11 cellular contexts compared by ENCODE assay signal in genomic region chr9:20551835-20552234, GRCh38.
A peak's percentile ranks its signal among the peaks of the same experiment; 100 is the strongest.
DNase-seq lines count a peak whose midpoint lies in the region; ATAC-seq and TF ChIP-seq lines count a peak whose summit lies in the region.
"Had no signal": no experiment of that assay in that cellular context is flagged by ENCODE, and none has a peak within 500 bp of the region (broad histone marks: within the 10 kb centered on the region; RNA-seq: fewer than 3 reads in every experiment).

No MANE protein-coding gene starts in this region.

- 57 to 58% methylated on average over 5 of the region's 5 CpGs for WGBS in thyroid gland, 2 donors

- no peaks in the 10 kb centered on the region for H3K27me3 ChIP-seq in thyroid gland
- H3K27me3 ChIP-seq in effector memory CD4-positive, alpha-beta T cell (replicated peaks; ENCODE audit: control insufficient read depth, insufficient read depth, low read length, poor library complexity, severe bottlenecking) = no peaks in the 10 kb centered on the region

- no peaks in the 10 kb centered on the region for H3K27me3 Mint-ChIP-seq in activated naive CD4-positive, alpha-beta T cell treated with anti-CD3 and anti-CD28 coated beads, Interleukin-2, amount 10 ng/mL, durations not matched to agents 7 days and 5 days

- H3K4me3 Mint-ChIP-seq in activated naive CD4-positive, alpha-beta T cell treated with anti-CD3 and anti-CD28 coated beads, Interleukin-2, amount 10 ng/mL, durations not matched to agents 7 days and 5 days = peak overlapping the region; percentile 5

- peaks cover 35% of the 10 kb centered on the region for H3K36me3 Mint-ChIP-seq in activated naive CD4-positive, alpha-beta T cell treated with anti-CD3 and anti-CD28 coated beads, Interleukin-2, amount 10 ng/mL, durations not matched to agents 7 days and 5 days

- H3K36me3 ChIP-seq in thyroid gland = no peaks in the 10 kb centered on the region
- no peaks in the 10 kb centered on the region for H3K36me3 ChIP-seq in effector memory CD4-positive, alpha-beta T cell (ENCODE audit: control insufficient read depth, insufficient read depth, low read length)
- H3K36me3 ChIP-seq: prostate gland had no signal

- H3K4me3 ChIP-seq in thyroid gland (replicated peaks in 1 of 3) = no peak overlapping the region
- no peak overlapping the region for H3K4me3 ChIP-seq in effector memory CD4-positive, alpha-beta T cell (ENCODE audit: insufficient read depth, low read depth, low read length, poor library complexity, severe bottlenecking)
- H3K4me3 ChIP-seq: prostate gland had no signal

- intact Hi-C loops in thyroid gland (cut with DNase I) = no loop called here

- peak overlapping the region; percentile 4 to 73 (median 62) for H3K27ac ChIP-seq in thyroid gland
- no peak overlapping the region for H3K27ac ChIP-seq in effector memory CD4-positive, alpha-beta T cell (ENCODE audit: insufficient read depth, low read length, poor library complexity, severe bottlenecking)
- H3K27ac ChIP-seq: prostate gland had no signal

- peaks cover 47 to 52% of the 10 kb centered on the region in 2 donors for H3K4me1 ChIP-seq in thyroid gland
- H3K4me1 ChIP-seq in effector memory CD4-positive, alpha-beta T cell (ENCODE audit: control insufficient read depth, insufficient read depth, low read length, poor library complexity, severe bottlenecking) = peaks cover 19% of the 10 kb centered on the region

- TF ChIP-seq POLR2A in thyroid gland (IDR thresholded peaks at IDR 0.05) = no peak

- no peaks in the 10 kb centered on the region for H3K9me3 Mint-ChIP-seq in activated naive CD4-positive, alpha-beta T cell treated with anti-CD3 and anti-CD28 coated beads, Interleukin-2, amount 10 ng/mL, durations not matched to agents 7 days and 5 days

- no peak for TF ChIP-seq CTCF in thyroid gland (IDR thresholded peaks at IDR 0.05)

- no peaks in the 10 kb centered on the region for H3K9me3 ChIP-seq in thyroid gland
- no peaks in the 10 kb centered on the region for H3K9me3 ChIP-seq in effector memory CD4-positive, alpha-beta T cell (ENCODE audit: control insufficient read depth, low read length)
- H3K9me3 ChIP-seq: prostate gland had no signal

- peak; percentile 47 for DNase-seq in stimulated activated CD4-positive, alpha-beta T cell treated with anti-CD3 and anti-CD28 coated beads, Interleukin-15, amount 100 ng/mL, for 24 hours
- DNase-seq in stimulated activated CD4-positive, alpha-beta T cell treated with anti-CD3 and anti-CD28 coated beads, Interleukin-4, amount 100 ng/mL, for 4 hours = no peak
- no peak for DNase-seq in activated naive CD4-positive, alpha-beta T cell treated with anti-CD3 and anti-CD28 coated beads, Interleukin-2, amount 10 ng/mL, durations not matched to agents 7 days and 5 days
- DNase-seq in thyroid gland (no peak), A172 (ENCODE audit: low spot score) (no peak), HuH-7.5 (ENCODE audit: low spot score) (no peak)
- DNase-seq in effector memory CD4-positive, alpha-beta T cell = no peak
- DNase-seq: activated CD8-positive, alpha-beta memory T cell treated with anti-CD3 and anti-CD28 coated beads, Interleukin-2, amount 50 U/mL, for 4 hours; NCI-H748 treated with DMSO at 0.1 percent for 48 hours had no signal

- CTCF ChIA-PET in activated naive CD4-positive, alpha-beta T cell treated with anti-CD3 and anti-CD28 coated beads, Interleukin-2, amount 10 ng/mL, durations not matched to agents 7 days and 5 days (lab: Charles Lee) = interaction anchor here (0.7 to 1.9 kb wide), 2 partner anchors 28 to 177 kb away, joined by 3 read pairs; no protein-coding TSS in a partner anchor

- peaks cover 70% of the 10 kb centered on the region for H3K4me1 Mint-ChIP-seq in activated naive CD4-positive, alpha-beta T cell treated with anti-CD3 and anti-CD28 coated beads, Interleukin-2, amount 10 ng/mL, durations not matched to agents 7 days and 5 days

- peak overlapping the region; percentile 91 for H3K27ac Mint-ChIP-seq in activated naive CD4-positive, alpha-beta T cell treated with anti-CD3 and anti-CD28 coated beads, Interleukin-2, amount 10 ng/mL, durations not matched to agents 7 days and 5 days

- peak; percentile 50 for ATAC-seq in HG03064 (IDR thresholded peaks at IDR 0.05; ENCODE audit: low read depth, unreplicated experiment)
